Comparison of ENCODE assay signal across 1 cellular context in the genomic region with DNA sequence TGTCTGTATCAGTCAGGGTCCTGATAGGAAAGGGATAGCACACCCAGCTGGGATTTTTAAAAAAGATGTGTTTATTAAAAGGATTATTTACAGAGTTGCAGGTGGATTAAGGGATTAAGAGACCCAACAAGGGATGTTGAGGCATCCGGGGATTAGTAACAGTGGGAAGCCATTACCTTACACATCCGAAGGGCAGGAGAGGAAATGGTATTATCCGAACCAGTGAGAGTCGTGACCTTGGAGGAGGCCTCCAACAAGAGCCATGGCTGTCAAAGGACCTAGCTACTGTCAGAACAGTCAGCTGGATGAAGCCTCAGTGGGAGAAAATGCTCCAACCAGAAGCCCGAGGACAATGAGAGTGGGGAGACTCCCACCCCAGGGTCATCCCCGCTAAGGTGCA.
TF ChIP-seq lines count a peak whose summit lies in the region.

No MANE protein-coding gene starts in this region.

TF ChIP-seq in GM23338, 12 proteins besides CTCF, POLR2A, EP300 and RAD21 (continued from another document):
- TF ChIP-seq, protein P1, sequence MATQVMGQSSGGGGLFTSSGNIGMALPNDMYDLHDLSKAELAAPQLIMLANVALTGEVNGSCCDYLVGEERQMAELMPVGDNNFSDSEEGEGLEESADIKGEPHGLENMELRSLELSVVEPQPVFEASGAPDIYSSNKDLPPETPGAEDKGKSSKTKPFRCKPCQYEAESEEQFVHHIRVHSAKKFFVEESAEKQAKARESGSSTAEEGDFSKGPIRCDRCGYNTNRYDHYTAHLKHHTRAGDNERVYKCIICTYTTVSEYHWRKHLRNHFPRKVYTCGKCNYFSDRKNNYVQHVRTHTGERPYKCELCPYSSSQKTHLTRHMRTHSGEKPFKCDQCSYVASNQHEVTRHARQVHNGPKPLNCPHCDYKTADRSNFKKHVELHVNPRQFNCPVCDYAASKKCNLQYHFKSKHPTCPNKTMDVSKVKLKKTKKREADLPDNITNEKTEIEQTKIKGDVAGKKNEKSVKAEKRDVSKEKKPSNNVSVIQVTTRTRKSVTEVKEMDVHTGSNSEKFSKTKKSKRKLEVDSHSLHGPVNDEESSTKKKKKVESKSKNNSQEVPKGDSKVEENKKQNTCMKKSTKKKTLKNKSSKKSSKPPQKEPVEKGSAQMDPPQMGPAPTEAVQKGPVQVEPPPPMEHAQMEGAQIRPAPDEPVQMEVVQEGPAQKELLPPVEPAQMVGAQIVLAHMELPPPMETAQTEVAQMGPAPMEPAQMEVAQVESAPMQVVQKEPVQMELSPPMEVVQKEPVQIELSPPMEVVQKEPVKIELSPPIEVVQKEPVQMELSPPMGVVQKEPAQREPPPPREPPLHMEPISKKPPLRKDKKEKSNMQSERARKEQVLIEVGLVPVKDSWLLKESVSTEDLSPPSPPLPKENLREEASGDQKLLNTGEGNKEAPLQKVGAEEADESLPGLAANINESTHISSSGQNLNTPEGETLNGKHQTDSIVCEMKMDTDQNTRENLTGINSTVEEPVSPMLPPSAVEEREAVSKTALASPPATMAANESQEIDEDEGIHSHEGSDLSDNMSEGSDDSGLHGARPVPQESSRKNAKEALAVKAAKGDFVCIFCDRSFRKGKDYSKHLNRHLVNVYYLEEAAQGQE (IDR thresholded peaks at IDR 0.05; ENCODE audit: unreplicated experiment): no peak
- TF ChIP-seq EZH2 (IDR thresholded peaks at IDR 0.05; ENCODE audit: low read depth, unreplicated experiment) (no peak), ZNF114 (CRISPR knock-in tag; IDR thresholded peaks at IDR 0.05) (no peak), STAT1 (IDR thresholded peaks at IDR 0.05; ENCODE audit: unreplicated experiment) (no peak), JUNB (IDR thresholded peaks at IDR 0.05; ENCODE audit: unreplicated experiment) (no peak), CREB1 (CRISPR knock-in tag; IDR thresholded peaks at IDR 0.05; ENCODE audit: low read depth) (no peak), ZNF331 (CRISPR knock-in tag; IDR thresholded peaks at IDR 0.05; ENCODE audit: low read depth) (no peak)
- TF ChIP-seq, protein P2, sequence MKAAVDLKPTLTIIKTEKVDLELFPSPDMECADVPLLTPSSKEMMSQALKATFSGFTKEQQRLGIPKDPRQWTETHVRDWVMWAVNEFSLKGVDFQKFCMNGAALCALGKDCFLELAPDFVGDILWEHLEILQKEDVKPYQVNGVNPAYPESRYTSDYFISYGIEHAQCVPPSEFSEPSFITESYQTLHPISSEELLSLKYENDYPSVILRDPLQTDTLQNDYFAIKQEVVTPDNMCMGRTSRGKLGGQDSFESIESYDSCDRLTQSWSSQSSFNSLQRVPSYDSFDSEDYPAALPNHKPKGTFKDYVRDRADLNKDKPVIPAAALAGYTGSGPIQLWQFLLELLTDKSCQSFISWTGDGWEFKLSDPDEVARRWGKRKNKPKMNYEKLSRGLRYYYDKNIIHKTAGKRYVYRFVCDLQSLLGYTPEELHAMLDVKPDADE (IDR thresholded peaks at IDR 0.05): no peak
- TF ChIP-seq, protein P3, sequence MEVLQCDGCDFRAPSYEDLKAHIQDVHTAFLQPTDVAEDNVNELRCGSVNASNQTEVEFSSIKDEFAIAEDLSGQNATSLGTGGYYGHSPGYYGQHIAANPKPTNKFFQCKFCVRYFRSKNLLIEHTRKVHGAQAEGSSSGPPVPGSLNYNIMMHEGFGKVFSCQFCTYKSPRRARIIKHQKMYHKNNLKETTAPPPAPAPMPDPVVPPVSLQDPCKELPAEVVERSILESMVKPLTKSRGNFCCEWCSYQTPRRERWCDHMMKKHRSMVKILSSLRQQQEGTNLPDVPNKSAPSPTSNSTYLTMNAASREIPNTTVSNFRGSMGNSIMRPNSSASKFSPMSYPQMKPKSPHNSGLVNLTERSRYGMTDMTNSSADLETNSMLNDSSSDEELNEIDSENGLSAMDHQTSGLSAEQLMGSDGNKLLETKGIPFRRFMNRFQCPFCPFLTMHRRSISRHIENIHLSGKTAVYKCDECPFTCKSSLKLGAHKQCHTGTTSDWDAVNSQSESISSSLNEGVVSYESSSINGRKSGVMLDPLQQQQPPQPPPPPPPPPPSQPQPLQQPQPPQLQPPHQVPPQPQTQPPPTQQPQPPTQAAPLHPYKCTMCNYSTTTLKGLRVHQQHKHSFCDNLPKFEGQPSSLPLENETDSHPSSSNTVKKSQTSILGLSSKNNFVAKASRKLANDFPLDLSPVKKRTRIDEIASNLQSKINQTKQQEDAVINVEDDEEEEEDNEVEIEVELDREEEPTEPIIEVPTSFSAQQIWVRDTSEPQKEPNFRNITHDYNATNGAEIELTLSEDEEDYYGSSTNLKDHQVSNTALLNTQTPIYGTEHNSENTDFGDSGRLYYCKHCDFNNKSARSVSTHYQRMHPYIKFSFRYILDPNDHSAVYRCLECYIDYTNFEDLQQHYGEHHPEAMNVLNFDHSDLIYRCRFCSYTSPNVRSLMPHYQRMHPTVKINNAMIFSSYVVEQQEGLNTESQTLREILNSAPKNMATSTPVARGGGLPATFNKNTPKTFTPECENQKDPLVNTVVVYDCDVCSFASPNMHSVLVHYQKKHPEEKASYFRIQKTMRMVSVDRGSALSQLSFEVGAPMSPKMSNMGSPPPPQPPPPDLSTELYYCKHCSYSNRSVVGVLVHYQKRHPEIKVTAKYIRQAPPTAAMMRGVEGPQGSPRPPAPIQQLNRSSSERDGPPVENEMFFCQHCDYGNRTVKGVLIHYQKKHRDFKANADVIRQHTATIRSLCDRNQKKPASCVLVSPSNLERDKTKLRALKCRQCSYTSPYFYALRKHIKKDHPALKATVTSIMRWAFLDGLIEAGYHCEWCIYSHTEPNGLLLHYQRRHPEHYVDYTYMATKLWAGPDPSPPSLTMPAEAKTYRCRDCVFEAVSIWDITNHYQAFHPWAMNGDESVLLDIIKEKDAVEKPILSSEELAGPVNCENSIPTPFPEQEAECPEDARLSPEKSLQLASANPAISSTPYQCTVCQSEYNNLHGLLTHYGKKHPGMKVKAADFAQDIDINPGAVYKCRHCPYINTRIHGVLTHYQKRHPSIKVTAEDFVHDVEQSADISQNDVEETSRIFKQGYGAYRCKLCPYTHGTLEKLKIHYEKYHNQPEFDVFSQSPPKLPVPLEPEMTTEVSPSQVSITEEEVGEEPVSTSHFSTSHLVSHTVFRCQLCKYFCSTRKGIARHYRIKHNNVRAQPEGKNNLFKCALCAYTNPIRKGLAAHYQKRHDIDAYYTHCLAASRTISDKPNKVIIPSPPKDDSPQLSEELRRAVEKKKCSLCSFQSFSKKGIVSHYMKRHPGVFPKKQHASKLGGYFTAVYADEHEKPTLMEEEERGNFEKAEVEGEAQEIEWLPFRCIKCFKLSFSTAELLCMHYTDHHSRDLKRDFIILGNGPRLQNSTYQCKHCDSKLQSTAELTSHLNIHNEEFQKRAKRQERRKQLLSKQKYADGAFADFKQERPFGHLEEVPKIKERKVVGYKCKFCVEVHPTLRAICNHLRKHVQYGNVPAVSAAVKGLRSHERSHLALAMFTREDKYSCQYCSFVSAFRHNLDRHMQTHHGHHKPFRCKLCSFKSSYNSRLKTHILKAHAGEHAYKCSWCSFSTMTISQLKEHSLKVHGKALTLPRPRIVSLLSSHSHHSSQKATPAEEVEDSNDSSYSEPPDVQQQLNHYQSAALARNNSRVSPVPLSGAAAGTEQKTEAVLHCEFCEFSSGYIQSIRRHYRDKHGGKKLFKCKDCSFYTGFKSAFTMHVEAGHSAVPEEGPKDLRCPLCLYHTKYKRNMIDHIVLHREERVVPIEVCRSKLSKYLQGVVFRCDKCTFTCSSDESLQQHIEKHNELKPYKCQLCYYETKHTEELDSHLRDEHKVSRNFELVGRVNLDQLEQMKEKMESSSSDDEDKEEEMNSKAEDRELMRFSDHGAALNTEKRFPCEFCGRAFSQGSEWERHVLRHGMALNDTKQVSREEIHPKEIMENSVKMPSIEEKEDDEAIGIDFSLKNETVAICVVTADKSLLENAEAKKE (CRISPR knock-in tag; IDR thresholded peaks at IDR 0.05): no peak
